ENCODE assay signal across 9 cellular contexts in the genomic region with DNA sequence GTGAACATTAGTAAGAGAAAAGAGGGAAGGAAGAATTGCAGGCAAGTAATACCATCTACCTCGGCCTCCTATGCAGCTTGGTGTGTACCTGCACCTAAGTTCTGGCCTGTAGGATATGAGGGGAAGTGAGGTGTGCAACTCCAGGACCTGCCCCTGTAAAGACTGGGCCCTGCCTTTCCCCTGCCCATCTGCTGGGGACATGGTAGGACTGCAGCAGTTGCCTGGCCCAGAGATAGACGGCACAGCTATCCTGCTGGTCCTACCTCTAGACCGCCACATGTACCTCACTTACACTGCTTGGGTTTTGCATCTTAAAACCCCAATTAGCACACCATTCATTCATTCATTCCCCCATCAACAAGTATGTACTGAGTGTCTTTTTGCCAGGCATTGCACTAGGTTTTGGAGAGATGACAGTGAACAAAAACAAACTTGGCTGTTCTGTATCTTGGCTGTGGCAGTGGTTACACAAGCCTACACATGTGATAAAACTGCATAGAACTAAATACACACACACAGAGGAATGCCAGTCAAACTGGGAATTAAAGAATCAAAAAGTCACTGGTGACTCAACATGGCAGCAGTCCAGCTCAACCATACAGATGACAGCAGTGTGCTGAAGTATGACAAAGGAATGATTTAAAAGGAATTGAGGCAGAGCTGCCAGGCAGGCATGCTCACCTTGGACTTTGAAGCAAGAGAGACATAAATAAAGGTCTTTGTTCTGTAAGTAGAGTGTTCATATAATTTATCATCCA. TPM values are rescaled to one million over a fixed set of nuclear protein-coding genes. Genes with fewer than 3 reads are reported as not detected.
DNase-seq lines count a peak whose midpoint lies in the region; ATAC-seq and TF ChIP-seq lines count a peak whose summit lies in the region.
"Had no signal": no experiment of that assay in that cellular context is flagged by ENCODE, and none has a peak within 500 bp of the region (broad histone marks: within the 10 kb centered on the region; RNA-seq: fewer than 3 reads in every experiment).

No MANE protein-coding gene starts in this region.

- DNase-seq in ELR (ENCODE audit: low read depth) (peak; percentile 77), RWPE2 (ENCODE audit: low spot score) (peak; percentile 66), foreskin keratinocyte (peak; percentile 96 to 97)
- no peak for DNase-seq in stimulated activated naive CD4-positive, alpha-beta T cell (lab: John Stamatoyannopoulos, UW)
- no peak for DNase-seq in naive thymus-derived CD4-positive, alpha-beta T cell
- DNase-seq: NCI-H510A had no signal

- CTCF ChIA-PET in naive thymus-derived CD4-positive, alpha-beta T cell (lab: Charles Lee): interaction anchor here (1.1 kb wide), 1 partner anchor 8 kb away, joined by 3 read pairs; no protein-coding TSS in a partner anchor

- H3K36me3 ChIP-seq in RWPE2 (ENCODE audit: low read depth) (peaks cover 10% of the 10 kb centered on the region), skeletal muscle satellite cell (ENCODE audit: insufficient read depth, low read length) (peaks cover 5% of the 10 kb centered on the region)
- peaks cover 0 to 2% (median 0%) of the 10 kb centered on the region in 3 experiments for H3K36me3 ChIP-seq in naive thymus-derived CD4-positive, alpha-beta T cell (ENCODE audit: control insufficient read depth in 2 of 3, insufficient read depth in 3 of 3, low read length in 3 of 3)

- POLR2A ChIA-PET in naive thymus-derived CD4-positive, alpha-beta T cell (lab: Charles Lee): interaction anchor here (0.8 to 3.3 kb wide), 11 partner anchors 9 to 364 kb away, joined by 3 to 20 read pairs (median 8); no protein-coding TSS in a partner anchor

- H3K4me3 ChIP-seq in RWPE2 (ENCODE audit: severe bottlenecking) (no peak overlapping the region), skeletal muscle satellite cell (ENCODE audit: low read length) (no peak overlapping the region)
- no peak overlapping the region for H3K4me3 ChIP-seq in naive thymus-derived CD4-positive, alpha-beta T cell (ENCODE audit: low read length)

- H3K4me1 ChIP-seq in RWPE2 (ENCODE audit: insufficient read depth, poor library complexity, severe bottlenecking): peaks cover 12% of the 10 kb centered on the region
- peaks cover 17% of the 10 kb centered on the region for H3K4me1 ChIP-seq in foreskin keratinocyte
- H3K4me1 ChIP-seq in skeletal muscle satellite cell (ENCODE audit: control insufficient read depth, insufficient read depth, low read length): peaks cover 29% of the 10 kb centered on the region
- H3K4me1 ChIP-seq in naive thymus-derived CD4-positive, alpha-beta T cell (ENCODE audit: control insufficient read depth in 2 of 2, insufficient read depth in 2 of 2, low read length in 2 of 2): peaks cover 12 to 14% of the 10 kb centered on the region in 2 donors

- H3K27ac Mint-ChIP-seq in naive thymus-derived CD4-positive, alpha-beta T cell: peak overlapping the region in 4 of 9 donors; percentile 17 to 80 (median 60)

- intact Hi-C loops in naive thymus-derived CD4-positive, alpha-beta T cell (cut with micrococcal nuclease): no loop called here

- H3K27me3 Mint-ChIP-seq in naive thymus-derived CD4-positive, alpha-beta T cell: no peaks in the 10 kb centered on the region

- H3K9me3 Mint-ChIP-seq in naive thymus-derived CD4-positive, alpha-beta T cell: peaks cover 0 to 12% (median 2%) of the 10 kb centered on the region in 11 donors

- H3K27ac ChIP-seq in RWPE2 (ENCODE audit: poor library complexity, severe bottlenecking) (peak overlapping the region; percentile 28), foreskin keratinocyte (no peak overlapping the region)
- H3K27ac ChIP-seq in naive thymus-derived CD4-positive, alpha-beta T cell (ENCODE audit: low read depth, low read length): no peak overlapping the region

- H3K4me1 Mint-ChIP-seq in naive thymus-derived CD4-positive, alpha-beta T cell: peaks cover 31 to 58% (median 44%) of the 10 kb centered on the region in 7 donors

- TF ChIP-seq CTCF in RWPE2 (IDR thresholded peaks at IDR 0.05; ENCODE audit: poor library complexity, severe bottlenecking): no peak
- TF ChIP-seq CTCF in foreskin keratinocyte (conservative IDR thresholded peaks at IDR 0.05): no peak

- peak overlapping the region in 2 of 10 donors; percentile 8 to 30 for H3K4me3 Mint-ChIP-seq in naive thymus-derived CD4-positive, alpha-beta T cell

- H3K27me3 ChIP-seq in RWPE2 (ENCODE audit: insufficient read depth, poor library complexity, severe bottlenecking): no peaks in the 10 kb centered on the region
- H3K27me3 ChIP-seq in foreskin keratinocyte: no peaks in the 10 kb centered on the region
- H3K27me3 ChIP-seq in skeletal muscle satellite cell (ENCODE audit: control insufficient read depth, insufficient read depth, low read length): no peaks in the 10 kb centered on the region
- H3K27me3 ChIP-seq in naive thymus-derived CD4-positive, alpha-beta T cell (ENCODE audit: control insufficient read depth in 2 of 2, insufficient read depth in 2 of 2, low read length in 2 of 2): no peaks in the 10 kb centered on the region

- ATAC-seq in RWPE2 (ENCODE audit: low read depth) (peak; percentile 81), foreskin keratinocyte (peak; percentile 90), HG02981 (IDR thresholded peaks at IDR 0.05; ENCODE audit: unreplicated experiment) (no peak), GM19452 (IDR thresholded peaks at IDR 0.05; ENCODE audit: unreplicated experiment) (no peak)
- ATAC-seq in naive thymus-derived CD4-positive, alpha-beta T cell: no peak

- H3K9me3 ChIP-seq in RWPE2 (ENCODE audit: severe bottlenecking) (peaks cover 6% of the 10 kb centered on the region), skeletal muscle satellite cell (replicated peaks; ENCODE audit: low read length) (no peaks in the 10 kb centered on the region)
- H3K9me3 ChIP-seq in naive thymus-derived CD4-positive, alpha-beta T cell (ENCODE audit: control insufficient read depth in 2 of 3, low read length in 3 of 3): peaks cover 0 to 3% (median 0%) of the 10 kb centered on the region in 3 experiments

- peak overlapping the region; percentile 9 for H3K4me2 ChIP-seq in skeletal muscle satellite cell (ENCODE audit: low read length)

- H3K36me3 Mint-ChIP-seq in naive thymus-derived CD4-positive, alpha-beta T cell: peaks cover 0 to 28% (median 19%) of the 10 kb centered on the region in 5 donors

- no peak overlapping the region for H3K9ac ChIP-seq in skeletal muscle satellite cell (ENCODE audit: low read depth, low read length)

RNA-seq across cellular contexts. Expression of gene MGAT1, which starts 23.3 kb away (rescaled TPM):
- 85.6 and 105 TPM in 2 replicates for total RNA-seq in foreskin keratinocyte
- 78.9 and 96.4 TPM in 2 replicates for polyA plus RNA-seq in foreskin keratinocyte
- total RNA-seq in skeletal muscle satellite cell (2012; rRNA removed): 103 and 123 TPM in 2 replicates
- total RNA-seq in naive thymus-derived CD4-positive, alpha-beta T cell: 100 to 1,000 TPM; 101 to 206 (median 196) TPM
- 100 to 1,000 TPM in 1 of 2 donors, 10 to 100 TPM in 1; 98.6 to 178 TPM for polyA plus RNA-seq in naive thymus-derived CD4-positive, alpha-beta T cell

RNA-seq across cellular contexts. Expression of gene ZFP62, which starts 35.1 kb away (rescaled TPM):
- 16.0 and 18.3 TPM in 2 replicates for total RNA-seq in foreskin keratinocyte
- polyA plus RNA-seq in foreskin keratinocyte: 7.6 and 9.2 TPM in 2 replicates
- 11.7 and 14.0 TPM in 2 replicates for total RNA-seq in skeletal muscle satellite cell (2012; rRNA removed)
- 10 to 100 TPM; 25.9 to 80.4 (median 36.4) TPM for total RNA-seq in naive thymus-derived CD4-positive, alpha-beta T cell
- 10 to 100 TPM; 24.9 to 28.6 TPM for polyA plus RNA-seq in naive thymus-derived CD4-positive, alpha-beta T cell

Comparison
In these comparisons a context has a peak if more than half of its experiments do, and no peak if none do; other contexts are left out.
1. DNase-seq: peak in ELR (single experiment), RWPE2 (single experiment) and foreskin keratinocyte (2 of 2); none in stimulated activated naive CD4-positive, alpha-beta T cell (0 of 6) and naive thymus-derived CD4-positive, alpha-beta T cell (0 of 9).
2. ATAC-seq: peak in RWPE2 (single experiment) and foreskin keratinocyte (single experiment); none in HG02981 (single experiment), naive thymus-derived CD4-positive, alpha-beta T cell (single experiment) and GM19452 (single experiment).